ENCODE assay signal across 31 cellular contexts in genomic region chr6:3190779-3191178, GRCh38. TPM values are rescaled to one million over a fixed set of nuclear protein-coding genes. Genes with fewer than 3 reads are reported as not detected.
"Had no signal": no experiment of that assay in that cellular context is flagged by ENCODE, and none has a peak within 500 bp of the region (broad histone marks: within the 10 kb centered on the region; RNA-seq: fewer than 3 reads in every experiment).

No MANE protein-coding gene starts in this region.

- H3K9me3 Mint-ChIP-seq: naive B cell; naive thymus-derived CD8-positive, alpha-beta T cell; natural killer cell treated with Interleukin-12 subunit alpha and Interleukin-12 subunit beta and Interleukin-15 and Interleukin-18, amount 100 ng/mL, for 72 hours; stimulated activated effector memory CD8-positive, alpha-beta T cell treated with anti-CD3 and anti-CD28 coated beads, Interleukin-12 subunit alpha, Interleukin-12 subunit beta, amount 100 ng/mL, for 72 hours; stimulated activated naive CD8-positive, alpha-beta T cell treated with anti-CD3 and anti-CD28 coated beads, Interleukin-15, amount 100 ng/mL, for 72 hours had no signal

- H3K9me3 ChIP-seq: neutrophil, ovary, psoas muscle, suprapubic skin, thoracic aorta, thyroid gland, tibial nerve, upper lobe of left lung, vagina had no signal

- H3K36me3 ChIP-seq: neutrophil, ovary, suprapubic skin, thoracic aorta, thyroid gland, tibial nerve, upper lobe of left lung, vagina had no signal

- H3K27me3 ChIP-seq: ovary, suprapubic skin, thyroid gland, tibial nerve, upper lobe of left lung, vagina had no signal

- H3K79me2 ChIP-seq: parathyroid adenoma had no signal

- H3K4me3 ChIP-seq: ovary, psoas muscle, suprapubic skin, thoracic aorta, thyroid gland, tibial nerve, upper lobe of left lung, vagina had no signal

- H3K9ac ChIP-seq: parathyroid adenoma had no signal

- H3K27me3 Mint-ChIP-seq: progenitor cell of endocrine pancreas had no signal

- H3K4me3 Mint-ChIP-seq: naive B cell; naive thymus-derived CD8-positive, alpha-beta T cell; natural killer cell treated with Interleukin-12 subunit alpha and Interleukin-12 subunit beta and Interleukin-15 and Interleukin-18, amount 100 ng/mL, for 72 hours; nephron progenitor cell; neural crest cell; stimulated activated effector memory CD8-positive, alpha-beta T cell treated with anti-CD3 and anti-CD28 coated beads, Interleukin-12 subunit alpha, Interleukin-12 subunit beta, amount 100 ng/mL, for 72 hours; stimulated activated naive CD8-positive, alpha-beta T cell treated with anti-CD3 and anti-CD28 coated beads, Interleukin-15, amount 100 ng/mL, for 72 hours had no signal

- H2AFZ ChIP-seq: parathyroid adenoma had no signal

- H3K4me1 Mint-ChIP-seq: naive B cell; naive thymus-derived CD8-positive, alpha-beta T cell; stimulated activated effector memory CD8-positive, alpha-beta T cell treated with anti-CD3 and anti-CD28 coated beads, Interleukin-12 subunit alpha, Interleukin-12 subunit beta, amount 100 ng/mL, for 72 hours; stimulated activated naive CD8-positive, alpha-beta T cell treated with anti-CD3 and anti-CD28 coated beads, Interleukin-15, amount 100 ng/mL, for 72 hours had no signal

- H3K36me3 Mint-ChIP-seq: naive B cell; naive thymus-derived CD8-positive, alpha-beta T cell; natural killer cell treated with Interleukin-12 subunit alpha and Interleukin-12 subunit beta and Interleukin-15 and Interleukin-18, amount 100 ng/mL, for 72 hours; stimulated activated effector memory CD8-positive, alpha-beta T cell treated with anti-CD3 and anti-CD28 coated beads, Interleukin-12 subunit alpha, Interleukin-12 subunit beta, amount 100 ng/mL, for 72 hours had no signal

- ATAC-seq: naive thymus-derived CD8-positive, alpha-beta T cell; natural killer cell treated with Interleukin-12 subunit alpha and Interleukin-12 subunit beta and Interleukin-15 and Interleukin-18, amount 100 ng/mL, for 72 hours; psoas muscle; right cardiac atrium; sciatic nerve; stimulated activated effector memory CD8-positive, alpha-beta T cell treated with anti-CD3 and anti-CD28 coated beads, Interleukin-12 subunit alpha, Interleukin-12 subunit beta, amount 100 ng/mL, for 72 hours; stimulated activated naive CD8-positive, alpha-beta T cell treated with anti-CD3 and anti-CD28 coated beads, Interleukin-15, amount 100 ng/mL, for 72 hours; stimulated activated naive CD8-positive, alpha-beta T cell treated with anti-CD3 and anti-CD28 coated beads, Interleukin-15, Interleukin-2, amounts not matched to agents 100 U/mL and 50 U/mL, for 24 hours had no signal

- H3K27ac ChIP-seq: neutrophil, ovary, parathyroid adenoma, psoas muscle, suprapubic skin, thoracic aorta, thyroid gland, tibial nerve, upper lobe of left lung, vagina had no signal

- DNase-seq: naive B cell; naive thymus-derived CD8-positive, alpha-beta T cell; nephron progenitor cell; occipital lobe; ovary; posterior cingulate gyrus; psoas muscle; right cardiac atrium; small intestine; stimulated activated CD4-positive, alpha-beta T cell treated with anti-CD3 and anti-CD28 coated beads, Interleukin-15, amount 100 ng/mL, for 24 hours; stimulated activated CD4-positive, alpha-beta T cell treated with anti-CD3 and anti-CD28 coated beads, Interleukin-2, amount 100 ng/mL, for 24 hours; stimulated activated CD4-positive, alpha-beta T cell treated with anti-CD3 and anti-CD28 coated beads, Interleukin-2, amount 100 ng/mL, for 48 hours; stimulated activated CD4-positive, alpha-beta T cell treated with anti-CD3 and anti-CD28 coated beads, Interleukin-4, amount 100 ng/mL, for 24 hours; stimulated activated naive CD4-positive, alpha-beta T cell; stimulated activated naive CD8-positive, alpha-beta T cell treated with anti-CD3 and anti-CD28 coated beads, Interleukin-15, amount 100 ng/mL, for 72 hours; stimulated activated naive CD8-positive, alpha-beta T cell treated with anti-CD3 and anti-CD28 coated beads, Interleukin-15, Interleukin-2, amounts not matched to agents 100 U/mL and 50 U/mL, for 24 hours; substantia nigra; thyroid gland; upper lobe of left lung had no signal

- FAIRE-seq: small intestine, urothelium cell line had no signal

- H3K4me1 ChIP-seq: parathyroid adenoma, psoas muscle, thyroid gland, upper lobe of left lung, vagina had no signal

- H3K27ac Mint-ChIP-seq: naive B cell; naive thymus-derived CD8-positive, alpha-beta T cell; natural killer cell treated with Interleukin-12 subunit alpha and Interleukin-12 subunit beta and Interleukin-15 and Interleukin-18, amount 100 ng/mL, for 72 hours; nephron progenitor cell; progenitor cell of endocrine pancreas; stimulated activated effector memory CD8-positive, alpha-beta T cell treated with anti-CD3 and anti-CD28 coated beads, Interleukin-12 subunit alpha, Interleukin-12 subunit beta, amount 100 ng/mL, for 72 hours; stimulated activated naive CD8-positive, alpha-beta T cell treated with anti-CD3 and anti-CD28 coated beads, Interleukin-15, amount 100 ng/mL, for 72 hours had no signal

RNA-seq across cellular contexts. Expression of gene TUBB2B, which starts 36.7 kb away (rescaled TPM):
- total RNA-seq: naive thymus-derived CD8-positive, alpha-beta T cell; natural killer cell treated with Interleukin-12 subunit alpha and Interleukin-12 subunit beta and Interleukin-15 and Interleukin-18, amount 100 ng/mL, for 72 hours had no signal
